ENCODE assay signal across 8 cellular contexts in the genomic region with DNA sequence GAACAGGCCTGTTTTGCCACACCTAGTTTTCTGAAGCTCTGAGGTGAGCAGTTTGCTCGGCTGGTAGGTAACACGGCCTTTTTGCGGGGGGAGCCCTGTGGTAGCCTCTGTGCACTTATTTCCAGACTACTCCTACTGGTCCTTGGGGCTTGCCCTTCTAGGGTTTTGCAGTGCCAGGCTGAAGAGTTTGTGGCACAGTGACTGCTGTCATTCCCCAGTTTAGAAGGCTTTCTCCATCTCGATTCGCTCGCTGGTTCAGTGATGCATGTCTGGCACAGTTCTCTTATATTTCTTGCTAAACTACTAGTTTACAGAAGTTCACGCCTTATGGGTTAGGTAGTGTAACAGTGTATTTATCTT. TPM values are rescaled to one million over a fixed set of nuclear protein-coding genes. Genes with fewer than 3 reads are reported as not detected.
A peak's percentile ranks its signal among the peaks of the same experiment; 100 is the strongest.
DNase-seq lines count a peak whose midpoint lies in the region; ATAC-seq, FAIRE-seq and TF ChIP-seq lines count a peak whose summit lies in the region.

No MANE protein-coding gene starts in this region.

- H3K4me3 ChIP-seq in iPS-15b (ENCODE audit: low read depth, low read length): peak overlapping the region; percentile 99

- peak overlapping the region; percentile 90 for H3K4me3 Mint-ChIP-seq in activated T-cell treated with anti-CD3 and anti-CD28 coated beads, Interleukin-2, amount 50 U/mL, for 24 hours

- DNase-seq in EH (ENCODE audit: low read depth) (peak; percentile 28), Kasumi-1 (lab: John Stamatoyannopoulos, UW) (peak; percentile 44 to 55), globus pallidus (ENCODE audit: low spot score) (no peak), GM12892 (ENCODE audit: insufficient read length) (no peak)
- DNase-seq in activated T-cell treated with anti-CD3 and anti-CD28 coated beads, Interleukin-2, amount 50 U/mL, for 24 hours: peak; percentile 35
- DNase-seq in stimulated activated CD8-positive, alpha-beta memory T cell treated with anti-CD3 and anti-CD28 coated beads, Interleukin-4, amount 100 ng/mL, for 48 hours: peak; percentile 41

- no peaks in the 10 kb centered on the region for H3K27me3 ChIP-seq in iPS-15b (ENCODE audit: control insufficient read depth, insufficient read depth, low read length)

- TF ChIP-seq POLR2A in GM12892 (IDR thresholded peaks at IDR 0.05; ENCODE audit: low read depth, low read length): no peak

- peak overlapping the region; percentile 98 for H3K27ac Mint-ChIP-seq in activated T-cell treated with anti-CD3 and anti-CD28 coated beads, Interleukin-2, amount 50 U/mL, for 24 hours

- H3K9me3 Mint-ChIP-seq in activated T-cell treated with anti-CD3 and anti-CD28 coated beads, Interleukin-2, amount 50 U/mL, for 24 hours: no peaks in the 10 kb centered on the region

- peak overlapping the region; percentile 91 for H3K9ac ChIP-seq in iPS-15b (ENCODE audit: low read depth, low read length)

- no peak for ATAC-seq in HG03108 (IDR thresholded peaks at IDR 0.05; ENCODE audit: unreplicated experiment)

- H3K36me3 ChIP-seq in iPS-15b (ENCODE audit: control insufficient read depth, insufficient read depth, low read length): no peaks in the 10 kb centered on the region

- FAIRE-seq in GM12892 (lab: Jason Lieb, UNC): no peak

- peaks cover 42% of the 10 kb centered on the region for H3K36me3 Mint-ChIP-seq in activated T-cell treated with anti-CD3 and anti-CD28 coated beads, Interleukin-2, amount 50 U/mL, for 24 hours (ENCODE audit: low read depth)

- H3K27me3 Mint-ChIP-seq in activated T-cell treated with anti-CD3 and anti-CD28 coated beads, Interleukin-2, amount 50 U/mL, for 24 hours: no peaks in the 10 kb centered on the region

- H3K4me1 ChIP-seq in iPS-15b (ENCODE audit: control insufficient read depth, insufficient read depth, low read length): peaks cover 11% of the 10 kb centered on the region

- peaks cover 53% of the 10 kb centered on the region for H3K4me1 Mint-ChIP-seq in activated T-cell treated with anti-CD3 and anti-CD28 coated beads, Interleukin-2, amount 50 U/mL, for 24 hours (ENCODE audit: low read depth)

- H3K9me3 ChIP-seq in iPS-15b (ENCODE audit: control insufficient read depth, insufficient read depth, low read length): no peaks in the 10 kb centered on the region

RNA-seq across cellular contexts. Expression of a gene that starts 0.7 kb away (rescaled TPM):
- polyA plus RNA-seq in GM12892 (2012; ENCODE audit: missing spikeins): 12.9 TPM

RNA-seq across cellular contexts. Expression of a gene that starts 57.1 kb away (rescaled TPM):
- 2.9 TPM for polyA plus RNA-seq in GM12892 (2012; ENCODE audit: missing spikeins)

Comparison
In these comparisons a context has a peak if more than half of its experiments do, and no peak if none do; other contexts are left out.
1. DNase-seq: peak in EH (single experiment), Kasumi-1 (2 of 2), activated T-cell treated with anti-CD3 and anti-CD28 coated beads, Interleukin-2, amount 50 U/mL, for 24 hours (single experiment) and stimulated activated CD8-positive, alpha-beta memory T cell treated with anti-CD3 and anti-CD28 coated beads, Interleukin-4, amount 100 ng/mL, for 48 hours (single experiment); none in globus pallidus (single experiment) and GM12892 (single experiment).